Comparison of ENCODE assay signal across 1 cellular context in the genomic region with DNA sequence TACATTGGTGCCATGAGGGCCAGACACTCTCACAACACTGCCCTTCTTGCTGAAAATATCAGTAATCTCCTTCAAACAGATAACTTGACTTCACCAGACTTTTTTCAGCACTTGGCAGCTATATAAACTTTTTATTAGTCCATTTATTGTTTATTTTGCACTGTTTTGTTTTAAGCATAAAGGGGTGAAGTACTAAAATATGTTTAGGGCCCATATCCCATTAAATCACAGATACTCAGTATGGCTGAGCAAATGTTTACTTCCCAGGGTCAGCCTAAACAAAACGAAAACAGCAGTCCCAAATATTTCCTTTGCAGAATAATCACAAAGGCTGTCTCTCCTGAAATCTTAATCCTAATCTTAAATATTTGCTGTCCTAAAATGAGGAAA.
TF ChIP-seq lines count a peak whose summit lies in the region.

No MANE protein-coding gene starts in this region.

TF ChIP-seq in SK-N-SH, 30 proteins besides CTCF, POLR2A, EP300 and RAD21 (continued from another document):
- TF ChIP-seq, protein P1, sequence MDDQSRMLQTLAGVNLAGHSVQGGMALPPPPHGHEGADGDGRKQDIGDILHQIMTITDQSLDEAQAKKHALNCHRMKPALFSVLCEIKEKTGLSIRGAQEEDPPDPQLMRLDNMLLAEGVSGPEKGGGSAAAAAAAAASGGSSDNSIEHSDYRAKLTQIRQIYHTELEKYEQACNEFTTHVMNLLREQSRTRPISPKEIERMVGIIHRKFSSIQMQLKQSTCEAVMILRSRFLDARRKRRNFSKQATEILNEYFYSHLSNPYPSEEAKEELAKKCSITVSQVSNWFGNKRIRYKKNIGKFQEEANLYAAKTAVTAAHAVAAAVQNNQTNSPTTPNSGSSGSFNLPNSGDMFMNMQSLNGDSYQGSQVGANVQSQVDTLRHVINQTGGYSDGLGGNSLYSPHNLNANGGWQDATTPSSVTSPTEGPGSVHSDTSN (IDR thresholded peaks at IDR 0.05), result no peak
- no peak for TF ChIP-seq JUND (IDR thresholded peaks at IDR 0.05)
- no peak for TF ChIP-seq FOXJ3 (CRISPR knock-in tag; IDR thresholded peaks at IDR 0.05)
- no peak for TF ChIP-seq ELF1 (IDR thresholded peaks at IDR 0.05)
- TF ChIP-seq RFX5 (IDR thresholded peaks at IDR 0.05; ENCODE audit: low read length), result no peak
- TF ChIP-seq FOXM1 (IDR thresholded peaks at IDR 0.05; ENCODE audit: low read depth), result no peak
- TF ChIP-seq TAF1 (IDR thresholded peaks at IDR 0.05; ENCODE audit: borderline replicate concordance, low read depth, low read length), result no peak
- no peak for TF ChIP-seq POLR2AphosphoS5 (IDR thresholded peaks at IDR 0.05; ENCODE audit: low read depth, low read length)
- TF ChIP-seq NFIC (IDR thresholded peaks at IDR 0.05; ENCODE audit: borderline replicate concordance), result no peak
- no peak for TF ChIP-seq SIN3A (IDR thresholded peaks at IDR 0.05; ENCODE audit: borderline replicate concordance, low read depth, low read length)
- no peak for TF ChIP-seq FOSL2 (IDR thresholded peaks at IDR 0.05; ENCODE audit: borderline replicate concordance, low read depth)
- no peak for TF ChIP-seq EZH2phosphoT487 (IDR thresholded peaks at IDR 0.05; ENCODE audit: borderline replicate concordance, low read depth)
- no peak for TF ChIP-seq TCF12 (IDR thresholded peaks at IDR 0.05)
- TF ChIP-seq YY1 (IDR thresholded peaks at IDR 0.05; ENCODE audit: low read depth), result no peak
- no peak for TF ChIP-seq USF1 (IDR thresholded peaks at IDR 0.05; ENCODE audit: borderline replicate concordance, low read depth)
- TF ChIP-seq RXRA (IDR thresholded peaks at IDR 0.05; ENCODE audit: borderline replicate concordance, low read depth), result no peak
- no peak for TF ChIP-seq ZBTB33 (IDR thresholded peaks at IDR 0.05; ENCODE audit: borderline replicate concordance, low read depth)
